ENCODE assay signal across 14 cellular contexts in the genomic region with DNA sequence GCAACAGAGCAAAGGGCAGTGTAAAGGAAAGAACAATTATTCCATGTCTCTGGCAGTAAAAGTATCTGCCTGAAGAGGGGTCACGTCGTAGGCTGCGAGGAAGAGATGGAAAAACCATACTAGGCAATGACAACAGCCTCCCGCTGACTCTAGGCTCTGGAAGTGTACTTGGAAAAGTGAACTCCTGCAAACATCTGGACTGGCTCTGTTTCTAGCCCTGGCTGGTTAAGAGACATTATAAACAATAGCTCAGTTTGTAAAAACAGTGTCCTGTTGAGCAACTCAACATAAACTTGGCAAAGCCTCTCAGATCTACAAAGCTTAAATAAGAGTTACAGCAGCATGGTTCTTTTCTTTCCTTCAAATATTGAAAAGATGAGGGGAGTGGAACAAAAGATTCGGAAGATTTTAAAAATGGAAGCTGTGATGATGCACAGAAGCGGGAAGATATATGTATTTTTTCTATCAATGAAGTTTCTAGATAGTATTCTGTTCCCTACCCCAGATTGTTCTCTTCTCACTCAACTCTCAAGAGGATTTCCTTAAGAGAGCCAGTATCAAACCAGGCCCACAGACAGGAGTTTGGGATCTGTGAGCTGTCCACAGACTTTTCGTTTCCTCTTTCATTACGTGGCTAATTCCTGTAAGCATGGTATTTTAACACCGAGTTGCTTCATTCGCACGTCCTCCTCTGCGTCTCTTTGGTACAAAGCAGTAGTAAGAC.
DNase-seq lines count a peak whose midpoint lies in the region; ATAC-seq and TF ChIP-seq lines count a peak whose summit lies in the region.
"Had no signal": no experiment of that assay in that cellular context is flagged by ENCODE, and none has a peak within 500 bp of the region (broad histone marks: within the 10 kb centered on the region; RNA-seq: fewer than 3 reads in every experiment).

No MANE protein-coding gene starts in this region.

- H3K4me1 Mint-ChIP-seq in activated CD4-positive, alpha-beta memory T cell treated with anti-CD3 and anti-CD28 coated beads for 36 hours (ENCODE audit: low read depth) = no peaks in the 10 kb centered on the region
- H3K4me1 Mint-ChIP-seq: T-cell had no signal

- H3K27ac Mint-ChIP-seq in activated CD4-positive, alpha-beta memory T cell treated with anti-CD3 and anti-CD28 coated beads for 36 hours = no peak overlapping the region
- H3K27ac Mint-ChIP-seq: stimulated activated naive CD8-positive, alpha-beta T cell treated with anti-CD3 and anti-CD28 coated beads, Interleukin-15, Interleukin-2, amounts not matched to agents 100 ng/mL and 50 ng/mL, for 24 hours had no signal

- TF ChIP-seq CTCF in smooth muscle cell (IDR thresholded peaks at IDR 0.05; ENCODE audit: borderline replicate concordance, insufficient read depth, poor library complexity, severe bottlenecking) = no peak

- no peaks in the 10 kb centered on the region for H4K20me1 ChIP-seq in smooth muscle cell (ENCODE audit: low read depth)

- WGBS in smooth muscle cell (ENCODE audit: low lambda C conversion rate) = 57% methylated on average over 12 of the region's 12 CpGs

- CTCF ChIA-PET in activated CD4-positive, alpha-beta memory T cell treated with anti-CD3 and anti-CD28 coated beads for 36 hours (lab: Charles Lee) = no interaction called here

- H3K9ac ChIP-seq in smooth muscle cell (ENCODE audit: low read depth) = no peak overlapping the region

- no peaks in the 10 kb centered on the region for H3K9me3 ChIP-seq in smooth muscle cell (replicated peaks; ENCODE audit: low read depth)

- peak overlapping the region; percentile 55 for H3K4me2 ChIP-seq in smooth muscle cell

- no peak overlapping the region for H3K4me3 Mint-ChIP-seq in activated CD4-positive, alpha-beta memory T cell treated with anti-CD3 and anti-CD28 coated beads for 36 hours
- H3K4me3 Mint-ChIP-seq: stimulated activated naive CD8-positive, alpha-beta T cell treated with anti-CD3 and anti-CD28 coated beads, Interleukin-15, Interleukin-2, amounts not matched to agents 100 ng/mL and 50 ng/mL, for 24 hours; T-cell had no signal

- H3K4me1 ChIP-seq in smooth muscle cell (ENCODE audit: low read depth) = no peaks in the 10 kb centered on the region

- ATAC-seq in left lobe of liver = peak; percentile 31
- no peak for ATAC-seq in HG02870 (IDR thresholded peaks at IDR 0.05; ENCODE audit: unreplicated experiment)
- no peak for ATAC-seq in HG03196 (IDR thresholded peaks at IDR 0.05; ENCODE audit: unreplicated experiment)
- ATAC-seq: esophagus mucosa, T-cell had no signal

- no peak overlapping the region for H3K4me3 ChIP-seq in smooth muscle cell

- no peaks in the 10 kb centered on the region for H3K36me3 ChIP-seq in smooth muscle cell (ENCODE audit: low read depth)

- H3F3A ChIP-seq in smooth muscle cell (ENCODE audit: low read depth) = no peaks in the 10 kb centered on the region

- peaks cover 31% of the 10 kb centered on the region for H3K36me3 Mint-ChIP-seq in activated CD4-positive, alpha-beta memory T cell treated with anti-CD3 and anti-CD28 coated beads for 36 hours

- peak overlapping the region; percentile 75 for H3K27ac ChIP-seq in smooth muscle cell (ENCODE audit: low read depth)
- H3K27ac ChIP-seq: HL-60 had no signal

- peak; percentile 29 for DNase-seq in H4 (ENCODE audit: low spot score)
- peak; percentile 61 for DNase-seq in dedifferentiated amniotic fluid mesenchymal stem cell (ENCODE audit: extremely low spot score)
- DNase-seq in left lobe of liver (ENCODE audit: low spot score) = no peak
- no peak for DNase-seq in smooth muscle cell (lab: John Stamatoyannopoulos, UW; ENCODE audit: unreplicated experiment)
- DNase-seq in activated CD4-positive, alpha-beta memory T cell treated with anti-CD3 and anti-CD28 coated beads for 36 hours = no peak
- DNase-seq in iPS-NIHi11 (ENCODE audit: low spot score) = no peak
- DNase-seq: cerebellar nuclear complex, COR-L47, T-cell had no signal

- no peaks in the 10 kb centered on the region for H3K27me3 Mint-ChIP-seq in activated CD4-positive, alpha-beta memory T cell treated with anti-CD3 and anti-CD28 coated beads for 36 hours
- H3K27me3 Mint-ChIP-seq: stimulated activated naive CD8-positive, alpha-beta T cell treated with anti-CD3 and anti-CD28 coated beads, Interleukin-15, Interleukin-2, amounts not matched to agents 100 ng/mL and 50 ng/mL, for 24 hours; T-cell had no signal

- POLR2A ChIA-PET in activated CD4-positive, alpha-beta memory T cell treated with anti-CD3 and anti-CD28 coated beads for 36 hours (lab: Charles Lee) = no interaction called here

- intact Hi-C loops in activated CD4-positive, alpha-beta memory T cell treated with anti-CD3 and anti-CD28 coated beads for 36 hours (cut with micrococcal nuclease) = no loop called here

- no peak overlapping the region for H2AFZ ChIP-seq in smooth muscle cell (ENCODE audit: low read depth)

- H3K79me2 ChIP-seq in smooth muscle cell (ENCODE audit: low read depth) = no peaks in the 10 kb centered on the region

- H3K27me3 ChIP-seq in smooth muscle cell (ENCODE audit: low read depth) = no peaks in the 10 kb centered on the region

- no peaks in the 10 kb centered on the region for H3K9me3 Mint-ChIP-seq in activated CD4-positive, alpha-beta memory T cell treated with anti-CD3 and anti-CD28 coated beads for 36 hours
- H3K9me3 Mint-ChIP-seq: stimulated activated naive CD8-positive, alpha-beta T cell treated with anti-CD3 and anti-CD28 coated beads, Interleukin-15, Interleukin-2, amounts not matched to agents 100 ng/mL and 50 ng/mL, for 24 hours; T-cell had no signal

Comparison
In these comparisons a context has a peak if more than half of its experiments do, and no peak if none do; other contexts are left out.
1. DNase-seq: peak in H4 (single experiment) and dedifferentiated amniotic fluid mesenchymal stem cell (single experiment); none in left lobe of liver (single experiment), smooth muscle cell (single experiment), activated CD4-positive, alpha-beta memory T cell treated with anti-CD3 and anti-CD28 coated beads for 36 hours (single experiment) and iPS-NIHi11 (single experiment).